Comparison of ENCODE assay signal across 8 cellular contexts in genomic region chr16:57186630-57187507, GRCh38. TPM values are rescaled to one million over a fixed set of nuclear protein-coding genes. Genes with fewer than 3 reads are reported as not detected.
DNase-seq lines count a peak whose midpoint lies in the region; ATAC-seq and TF ChIP-seq lines count a peak whose summit lies in the region.

No MANE protein-coding gene starts in this region.

- H3K36me3 Mint-ChIP-seq in natural killer cell, result no peaks in the 10 kb centered on the region

- TF ChIP-seq CTCF in AG04450 (IDR thresholded peaks at IDR 0.05; ENCODE audit: low read depth, low read length) (no peak), esophagus muscularis mucosa (IDR thresholded peaks at IDR 0.05) (no peak), natural killer cell (IDR thresholded peaks at IDR 0.05) (no peak)

- TF ChIP-seq POLR2A in esophagus muscularis mucosa (IDR thresholded peaks at IDR 0.05; ENCODE audit: low read depth), result no peak

- CTCF ChIA-PET in AG04450 (lab: Charles Lee), result no interaction called here

- H3K4me1 Mint-ChIP-seq in natural killer cell, result peaks cover 45 to 47% of the 10 kb centered on the region in 2 donors

- H3K9me3 Mint-ChIP-seq in natural killer cell, result no peaks in the 10 kb centered on the region

- ATAC-seq in GM18511 (IDR thresholded peaks at IDR 0.05; ENCODE audit: unreplicated experiment), result peak; percentile 6
- no peak for ATAC-seq in natural killer cell
- no peak for ATAC-seq in HG03571 (IDR thresholded peaks at IDR 0.05; ENCODE audit: unreplicated experiment)

- H3K27ac ChIP-seq in AG04450 (ENCODE audit: low read depth, low read length) (peak overlapping the region; percentile 80), KOPT-K1 (ENCODE audit: low read depth, low read length, poor library complexity, severe bottlenecking) (peak overlapping the region; percentile 72), esophagus muscularis mucosa (replicated peaks in 1 of 4) (peak overlapping the region; percentile 96 to 98 (median 96))

- no peak for TF ChIP-seq EP300 in esophagus muscularis mucosa (IDR thresholded peaks at IDR 0.05)

- H3K9me3 ChIP-seq in AG04450 (ENCODE audit: control insufficient read depth, insufficient read depth, low read length) (peaks cover 4% of the 10 kb centered on the region; the same call in 1 of the 2 replicates), KOPT-K1 (ENCODE audit: insufficient read depth, low read length, poor library complexity, severe bottlenecking) (no peaks in the 10 kb centered on the region), esophagus muscularis mucosa (no peaks in the 10 kb centered on the region)

- H3K4me3 ChIP-seq in AG04450 (ENCODE audit: low read depth, low read length) (peak overlapping the region; percentile 95), esophagus muscularis mucosa (peak overlapping the region; percentile 86 to 99 (median 94))

- peaks cover 11% of the 10 kb centered on the region for H3K36me3 ChIP-seq in KOPT-K1 (ENCODE audit: insufficient read depth, low read length)
- H3K36me3 ChIP-seq in esophagus muscularis mucosa, result no peaks in the 10 kb centered on the region

- intact Hi-C loops in esophagus muscularis mucosa (cut with DNase I) (loop anchor here (5.0 to 10.0 kb wide), 2 partner anchors 55 to 348 kb away; partner anchors contain the start of gene CCDC102A), natural killer cell (cut with micrococcal nuclease) (loop anchor here (2.0 to 5.0 kb wide), 4 partner anchors 58 to 550 kb away; partner anchors contain the start of genes ARL2BP and KATNB1)

- peaks cover 32 to 62% (median 49%) of the 10 kb centered on the region in 4 donors for H3K4me1 ChIP-seq in esophagus muscularis mucosa

- H3K27me3 Mint-ChIP-seq in natural killer cell (ENCODE audit: low read depth in 2 of 2), result no peaks in the 10 kb centered on the region

- 2% methylated on average over 22 of the region's 31 CpGs for WGBS in esophagus muscularis mucosa

- H3K27me3 ChIP-seq in AG04450 (ENCODE audit: control insufficient read depth, insufficient read depth, low read length) (no peaks in the 10 kb centered on the region), esophagus muscularis mucosa (no peaks in the 10 kb centered on the region)

- POLR2A ChIA-PET in AG04450 (lab: Yijun Ruan, JAX), result interaction anchor here (0.6 to 1.6 kb wide), 3 partner anchors 58 to 255 kb away, joined by 3 read pairs; partner anchors contain the start of gene ARL2BP

- H3K4me3 Mint-ChIP-seq in natural killer cell, result peak overlapping the region; percentile 100

- DNase-seq in AG04450 (ENCODE audit: low read depth, low spot score), result no peak
- DNase-seq in activated CD8-positive, alpha-beta memory T cell treated with anti-CD3 and anti-CD28 coated beads for 48 hours (ENCODE audit: low read depth in 2 of 3, low spot score in 2 of 3), result peak in 2 of 3 experiments; percentile 2 to 3
- DNase-seq in esophagus muscularis mucosa (ENCODE audit: extremely low spot score), result no peak
- peak; percentile 17 for DNase-seq in natural killer cell
- DNase-seq in amniotic stem cell (lab: John Stamatoyannopoulos, UW), result no peak

- peak overlapping the region; percentile 98 to 99 for H3K27ac Mint-ChIP-seq in natural killer cell

RNA-seq across cellular contexts. Expression of gene RSPRY1, which starts 0.7 kb away (rescaled TPM):
- 54.3 and 63.8 TPM in 2 replicates for polyA plus RNA-seq in AG04450 (2011; rRNA removed)
- 109 and 115 TPM in 2 replicates for polyA minus RNA-seq in AG04450 (2011; rRNA and poly(A)+ RNA removed)
- total RNA-seq in esophagus muscularis mucosa (10 to 100 TPM; 22.4 to 30.7 (median 25.7) TPM), natural killer cell (10 to 100 TPM; 22.6 to 26.6 (median 23.4) TPM)

RNA-seq across cellular contexts. Expression of gene PSME3IP1, which starts 1.0 kb away (rescaled TPM):
- 68.9 and 70.5 TPM in 2 replicates for polyA plus RNA-seq in AG04450 (2011; rRNA removed)
- polyA minus RNA-seq in AG04450 (2011; rRNA and poly(A)+ RNA removed), result 55.0 and 72.9 TPM in 2 replicates
- total RNA-seq in esophagus muscularis mucosa, result 10 to 100 TPM; 47.8 to 60.7 (median 57.5) TPM
- 100 to 1,000 TPM; 129 to 148 (median 133) TPM for total RNA-seq in natural killer cell

RNA-seq across cellular contexts. Expression of gene ARL2BP, which starts 58.2 kb away (rescaled TPM):
- 84.7 and 107 TPM in 2 replicates for polyA plus RNA-seq in AG04450 (2011; rRNA removed)
- polyA minus RNA-seq in AG04450 (2011; rRNA and poly(A)+ RNA removed), result 41.9 and 52.2 TPM in 2 replicates
- 10 to 100 TPM; 58.1 to 77.4 (median 66.9) TPM for total RNA-seq in esophagus muscularis mucosa
- total RNA-seq in natural killer cell, result 10 to 100 TPM; 36.5 to 44.4 (median 43.7) TPM

Comparison
In these comparisons a context has a peak if more than half of its experiments do, and no peak if none do; other contexts are left out.
1. DNase-seq: peak in activated CD8-positive, alpha-beta memory T cell treated with anti-CD3 and anti-CD28 coated beads for 48 hours (2 of 3) and natural killer cell (single experiment); none in AG04450 (single experiment), esophagus muscularis mucosa (single experiment) and amniotic stem cell (single experiment).
2. Peak in every context shown above with its lines, with median percentiles within 50 percentile points of each other: H3K27ac ChIP-seq.